ENCODE assay signal across 17 cellular contexts in the genomic region with DNA sequence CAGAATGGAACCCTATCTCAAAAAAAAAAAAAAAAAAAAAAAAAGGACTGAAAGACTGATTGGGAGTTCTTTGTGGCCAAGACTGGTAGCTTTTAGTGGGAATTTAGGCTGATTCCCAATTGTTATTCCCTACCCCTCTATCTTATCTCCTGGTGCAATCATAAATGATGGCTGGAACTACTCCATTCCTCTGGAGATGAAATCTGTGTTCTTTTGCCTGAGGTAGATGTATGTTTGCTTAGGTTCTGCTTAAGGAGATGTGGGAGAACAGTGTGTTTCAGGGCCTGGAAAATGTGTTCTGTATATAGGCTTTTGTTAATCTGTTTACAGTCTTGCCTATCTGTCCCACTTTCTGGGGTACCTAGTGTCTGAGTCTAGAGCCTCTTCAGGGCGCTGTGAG. TPM values are rescaled to one million over a fixed set of nuclear protein-coding genes. Genes with fewer than 3 reads are reported as not detected.
DNase-seq lines count a peak whose midpoint lies in the region; ATAC-seq and TF ChIP-seq lines count a peak whose summit lies in the region.
"Had no signal": no experiment of that assay in that cellular context is flagged by ENCODE, and none has a peak within 500 bp of the region (broad histone marks: within the 10 kb centered on the region; RNA-seq: fewer than 3 reads in every experiment).

No MANE protein-coding gene starts in this region.

- POLR2A ChIA-PET in activated CD8-positive, alpha-beta T cell treated with anti-CD3 and anti-CD28 coated beads, Interleukin-2, amount 10 ng/mL, durations not matched to agents 7 days and 5 days (lab: Charles Lee), result interaction anchor here (0.6 kb wide), 1 partner anchor 519 kb away, joined by 3 read pairs; no protein-coding TSS in a partner anchor
- POLR2A ChIA-PET in activated CD8-positive, alpha-beta T cell treated with anti-CD3 and anti-CD28 coated beads for 36 hours (lab: Charles Lee), result no interaction called here

- no peak overlapping the region for H3K4me3 ChIP-seq in HUES64 (ENCODE audit: low read length)

- no peaks in the 10 kb centered on the region for H3K9me3 Mint-ChIP-seq in activated CD8-positive, alpha-beta T cell treated with anti-CD3 and anti-CD28 coated beads, Interleukin-2, amount 10 ng/mL, durations not matched to agents 7 days and 5 days (ENCODE audit: insufficient read depth)
- H3K9me3 Mint-ChIP-seq in activated CD8-positive, alpha-beta T cell treated with anti-CD3 and anti-CD28 coated beads for 36 hours, result no peaks in the 10 kb centered on the region
- no peaks in the 10 kb centered on the region for H3K9me3 Mint-ChIP-seq in glutamatergic neuron (ENCODE audit: unreplicated experiment)
- no peaks in the 10 kb centered on the region for H3K9me3 Mint-ChIP-seq in progenitor cell of endocrine pancreas (ENCODE audit: low read depth)

- WGBS in HUES64, result 96% methylated on average over 1 of the region's 1 CpG

- ATAC-seq in activated CD8-positive, alpha-beta T cell treated with anti-CD3 and anti-CD28 coated beads, Interleukin-2, amount 10 ng/mL, durations not matched to agents 7 days and 5 days, result no peak
- ATAC-seq in activated CD8-positive, alpha-beta T cell treated with anti-CD3 and anti-CD28 coated beads for 36 hours, result no peak
- no peak for ATAC-seq in HG02973 (IDR thresholded peaks at IDR 0.05; ENCODE audit: unreplicated experiment)

- no peak overlapping the region for H3K9ac ChIP-seq in HUES64 (ENCODE audit: low read depth, low read length)

- H3K36me3 ChIP-seq in HUES64 (ENCODE audit: insufficient read depth, low read length), result peaks cover 36% of the 10 kb centered on the region

- CTCF ChIA-PET in activated CD8-positive, alpha-beta T cell treated with anti-CD3 and anti-CD28 coated beads, Interleukin-2, amount 10 ng/mL, durations not matched to agents 7 days and 5 days (lab: Charles Lee), result no interaction called here
- CTCF ChIA-PET in activated CD8-positive, alpha-beta T cell treated with anti-CD3 and anti-CD28 coated beads for 36 hours (lab: Charles Lee), result interaction anchor here (1.2 kb wide), 1 partner anchor 10 kb away, joined by 3 read pairs; no protein-coding TSS in a partner anchor

- peak overlapping the region; percentile 13 for H3K27ac Mint-ChIP-seq in activated CD8-positive, alpha-beta T cell treated with anti-CD3 and anti-CD28 coated beads, Interleukin-2, amount 10 ng/mL, durations not matched to agents 7 days and 5 days
- no peak overlapping the region for H3K27ac Mint-ChIP-seq in activated CD8-positive, alpha-beta T cell treated with anti-CD3 and anti-CD28 coated beads for 36 hours
- peak overlapping the region; percentile 46 for H3K27ac Mint-ChIP-seq in glutamatergic neuron (ENCODE audit: unreplicated experiment)
- peak overlapping the region; percentile 42 for H3K27ac Mint-ChIP-seq in progenitor cell of endocrine pancreas

- no peaks in the 10 kb centered on the region for H3K9me3 ChIP-seq in HUES64 (ENCODE audit: insufficient read depth, low read depth, low read length)
- H3K9me3 ChIP-seq: Caco-2 had no signal

- no peak overlapping the region for H3K4me3 Mint-ChIP-seq in activated CD8-positive, alpha-beta T cell treated with anti-CD3 and anti-CD28 coated beads, Interleukin-2, amount 10 ng/mL, durations not matched to agents 7 days and 5 days
- H3K4me3 Mint-ChIP-seq in activated CD8-positive, alpha-beta T cell treated with anti-CD3 and anti-CD28 coated beads for 36 hours, result no peak overlapping the region
- H3K4me3 Mint-ChIP-seq in glutamatergic neuron (ENCODE audit: unreplicated experiment) (no peak overlapping the region), progenitor cell of endocrine pancreas (ENCODE audit: low read depth) (no peak overlapping the region)
- H3K4me3 Mint-ChIP-seq: CD4-positive, alpha-beta memory T cell had no signal

- 0 out of 2 replicates have a peak overlapping the region, but pooled peaks have one; percentile 6 for H3K27ac ChIP-seq in HUES64 (ENCODE audit: low read depth, low read length)

- H3K4me1 Mint-ChIP-seq in activated CD8-positive, alpha-beta T cell treated with anti-CD3 and anti-CD28 coated beads, Interleukin-2, amount 10 ng/mL, durations not matched to agents 7 days and 5 days (ENCODE audit: low read depth), result peaks cover 17% of the 10 kb centered on the region
- H3K4me1 Mint-ChIP-seq in activated CD8-positive, alpha-beta T cell treated with anti-CD3 and anti-CD28 coated beads for 36 hours (ENCODE audit: low read depth), result peaks cover 30% of the 10 kb centered on the region
- H3K4me1 Mint-ChIP-seq in glutamatergic neuron (ENCODE audit: low read depth, unreplicated experiment), result peaks cover 38% of the 10 kb centered on the region
- H3K4me1 Mint-ChIP-seq in progenitor cell of endocrine pancreas (ENCODE audit: low read depth), result peaks cover 8% of the 10 kb centered on the region

- no peak for DNase-seq in activated CD8-positive, alpha-beta T cell treated with anti-CD3 and anti-CD28 coated beads, Interleukin-2, amount 10 ng/mL, durations not matched to agents 7 days and 5 days
- DNase-seq in activated CD8-positive, alpha-beta T cell treated with anti-CD3 and anti-CD28 coated beads for 36 hours, result no peak
- DNase-seq in glutamatergic neuron (no peak), progenitor cell of endocrine pancreas (ENCODE audit: low spot score, unreplicated experiment) (no peak), A172 (ENCODE audit: low spot score) (no peak), COLO668 (lab: John Stamatoyannopoulos, UW; ENCODE audit: unreplicated experiment) (no peak)
- DNase-seq: 8988T; C1 segment of cervical spinal cord; Caco-2; CD4-positive, alpha-beta memory T cell; DMS 273 treated with DMSO at 0.1 percent for 48 hours; DMS79; GF-D8; H7; HCEC 1CT had no signal

- no peaks in the 10 kb centered on the region for H3K27me3 ChIP-seq in HUES64 (ENCODE audit: insufficient read depth, low read length)

- H3K4me1 ChIP-seq in HUES64 (ENCODE audit: insufficient read depth, low read length), result peaks cover 22% of the 10 kb centered on the region

- H3K27me3 Mint-ChIP-seq in activated CD8-positive, alpha-beta T cell treated with anti-CD3 and anti-CD28 coated beads, Interleukin-2, amount 10 ng/mL, durations not matched to agents 7 days and 5 days (ENCODE audit: low read depth), result no peaks in the 10 kb centered on the region
- no peaks in the 10 kb centered on the region for H3K27me3 Mint-ChIP-seq in activated CD8-positive, alpha-beta T cell treated with anti-CD3 and anti-CD28 coated beads for 36 hours
- no peaks in the 10 kb centered on the region for H3K27me3 Mint-ChIP-seq in glutamatergic neuron (ENCODE audit: unreplicated experiment)
- no peaks in the 10 kb centered on the region for H3K27me3 Mint-ChIP-seq in progenitor cell of endocrine pancreas
- H3K27me3 Mint-ChIP-seq: CD4-positive, alpha-beta memory T cell had no signal

- no peak for TF ChIP-seq CTCF in activated CD8-positive, alpha-beta T cell treated with anti-CD3 and anti-CD28 coated beads for 36 hours (IDR thresholded peaks at IDR 0.05)
- no peak for TF ChIP-seq CTCF in glutamatergic neuron (IDR thresholded peaks at IDR 0.05; ENCODE audit: partially characterized antibody, unreplicated experiment)
- TF ChIP-seq CTCF in progenitor cell of endocrine pancreas (IDR thresholded peaks at IDR 0.05; ENCODE audit: unreplicated experiment), result no peak

- intact Hi-C loops in activated CD8-positive, alpha-beta T cell treated with anti-CD3 and anti-CD28 coated beads for 36 hours (cut with micrococcal nuclease), result no loop called here

- H3K36me3 Mint-ChIP-seq in activated CD8-positive, alpha-beta T cell treated with anti-CD3 and anti-CD28 coated beads, Interleukin-2, amount 10 ng/mL, durations not matched to agents 7 days and 5 days (ENCODE audit: low read depth), result peaks cover 41% of the 10 kb centered on the region
- peaks cover 17% of the 10 kb centered on the region for H3K36me3 Mint-ChIP-seq in activated CD8-positive, alpha-beta T cell treated with anti-CD3 and anti-CD28 coated beads for 36 hours (ENCODE audit: low read depth)
- H3K36me3 Mint-ChIP-seq in glutamatergic neuron (ENCODE audit: unreplicated experiment) (no peaks in the 10 kb centered on the region), progenitor cell of endocrine pancreas (ENCODE audit: insufficient read depth) (peaks cover 16% of the 10 kb centered on the region)

RNA-seq across cellular contexts. Expression of a gene that starts 19.5 kb away (rescaled TPM):
- 10 to 100 TPM; 27.9 to 28.2 TPM for total RNA-seq in activated CD8-positive, alpha-beta T cell treated with anti-CD3 and anti-CD28 coated beads, Interleukin-2, amount 10 ng/mL, durations not matched to agents 7 days and 5 days
- total RNA-seq in activated CD8-positive, alpha-beta T cell treated with anti-CD3 and anti-CD28 coated beads for 36 hours, result 10 to 100 TPM; 19.4 to 20.0 TPM
- polyA plus RNA-seq in HUES64 (2013, experiment 1 of 2), result 15.9 TPM
- 20.0 TPM for polyA plus RNA-seq in HUES64 (2013, experiment 2 of 2)
- total RNA-seq in glutamatergic neuron (ENCODE audit: unreplicated experiment) (33.6 TPM), progenitor cell of endocrine pancreas (40.9 and 41.2 TPM in 2 replicates)
- 36.6 and 36.9 TPM in 2 replicates for total RNA-seq in A172 (2014; rRNA removed; shearing (Covaris generic))

RNA-seq across cellular contexts. Expression of a gene that starts 40.9 kb away (rescaled TPM):
- total RNA-seq in activated CD8-positive, alpha-beta T cell treated with anti-CD3 and anti-CD28 coated beads, Interleukin-2, amount 10 ng/mL, durations not matched to agents 7 days and 5 days, result 10 to 100 TPM; 41.4 to 43.4 TPM
- total RNA-seq in activated CD8-positive, alpha-beta T cell treated with anti-CD3 and anti-CD28 coated beads for 36 hours, result 10 to 100 TPM; 64.8 to 66.2 TPM
- 34.2 TPM for polyA plus RNA-seq in HUES64 (2013, experiment 1 of 2)
- polyA plus RNA-seq in HUES64 (2013, experiment 2 of 2), result 39.1 TPM
- 45.1 TPM for total RNA-seq in glutamatergic neuron (ENCODE audit: unreplicated experiment)
- total RNA-seq in progenitor cell of endocrine pancreas, result 42.9 and 43.6 TPM in 2 replicates
- 57.2 and 79.4 TPM in 2 replicates for total RNA-seq in A172 (2014; rRNA removed; shearing (Covaris generic))
